8 cellular contexts compared by ENCODE assay signal in genomic region chr11:75241036-75241905, GRCh38. TPM values are rescaled to one million over a fixed set of nuclear protein-coding genes. Genes with fewer than 3 reads are reported as not detected.
DNase-seq lines count a peak whose midpoint lies in the region; ATAC-seq, FAIRE-seq and TF ChIP-seq lines count a peak whose summit lies in the region.

No MANE protein-coding gene starts in this region.

- peak; percentile 89 for ATAC-seq in GM18498 (IDR thresholded peaks at IDR 0.05; ENCODE audit: unreplicated experiment)
- peak; percentile 69 for ATAC-seq in HG02884 (IDR thresholded peaks at IDR 0.05; ENCODE audit: unreplicated experiment)
- ATAC-seq in GM21717 (IDR thresholded peaks at IDR 0.05; ENCODE audit: unreplicated experiment), result no peak

- H3K27ac ChIP-seq in caudate nucleus (ENCODE audit: low read depth, low read length) (peak overlapping the region; percentile 26), keratinocyte (ENCODE audit: control insufficient read depth, insufficient read depth, low read length) (no peak overlapping the region)

- H3K4me3 ChIP-seq in keratinocyte (ENCODE audit: control insufficient read depth in 2 of 3, extremely low read depth in 1 of 3, insufficient read depth in 2 of 3, low read depth in 1 of 3, low read length in 3 of 3), result peak overlapping the region; percentile 36 to 46 (median 44)

- no peaks in the 10 kb centered on the region for H3K9me1 ChIP-seq in keratinocyte (ENCODE audit: control insufficient read depth, extremely low read depth, insufficient read depth, low read length)

- no peak for FAIRE-seq in keratinocyte (lab: Jason Lieb, UNC)

- no peaks in the 10 kb centered on the region for H3K79me2 ChIP-seq in keratinocyte (ENCODE audit: control insufficient read depth, insufficient read depth, low read length)

- H3K4me1 ChIP-seq in keratinocyte (ENCODE audit: control insufficient read depth, extremely low read depth, insufficient read depth, low read length), result no peaks in the 10 kb centered on the region

- dilution Hi-C loops in keratinocyte (cut with MboI; ENCODE audit: extremely low pct_ligation_motif_present, low sequenced_read_pairs), result no loop called here

- peaks cover 50% of the 10 kb centered on the region for H3K27me3 ChIP-seq in keratinocyte (ENCODE audit: control insufficient read depth, extremely low read depth, insufficient read depth, low read length)

- H3K36me3 ChIP-seq in keratinocyte (ENCODE audit: control insufficient read depth in 2 of 2, extremely low read depth in 1 of 2, insufficient read depth in 2 of 2, low read length in 2 of 2), result no peaks in the 10 kb centered on the region

- peak overlapping the region; percentile 58 for H3K4me2 ChIP-seq in keratinocyte (ENCODE audit: control insufficient read depth, extremely low read depth, insufficient read depth, low read depth, low read length)

- H2AFZ ChIP-seq in keratinocyte (ENCODE audit: control insufficient read depth, low read length), result peak overlapping the region; percentile 66

- no peaks in the 10 kb centered on the region for H4K20me1 ChIP-seq in keratinocyte (ENCODE audit: control insufficient read depth, extremely low read depth, insufficient read depth, low read length)

- DNase-seq in NCI-H2081 (lab: John Stamatoyannopoulos, UW) (peak; percentile 70 to 87), caudate nucleus (lab: John Stamatoyannopoulos, UW) (peak in 50 of 61 donors; percentile 24 to 82 (median 60)), keratinocyte (ENCODE audit: low read depth, low spot score) (peak; percentile 5)
- DNase-seq in activated CD4-positive, CD25-positive, alpha-beta regulatory T cell (lab: John Stamatoyannopoulos, UW), result peak; percentile 77 to 83 (median 80)
- DNase-seq in stimulated activated CD4-positive, alpha-beta T cell treated with anti-CD3 and anti-CD28 coated beads, Interleukin-12 subunit alpha, Interleukin-12 subunit beta, amount 100 ng/mL, for 48 hours (ENCODE audit: low read depth in 2 of 3, low spot score in 1 of 3), result peak; percentile 68 to 85 (median 81)

- TF ChIP-seq CTCF in keratinocyte (optimal IDR thresholded peaks at IDR 0.05 in 1 of 3, IDR thresholded peaks at IDR 0.05 in 1 of 3, conservative IDR thresholded peaks at IDR 0.05 in 1 of 3; ENCODE audit: extremely low read depth in 1 of 3, insufficient read depth in 2 of 3, low read length in 3 of 3), result peak; percentile 57 to 93 (median 69)

- H3K9me3 ChIP-seq in keratinocyte (ENCODE audit: control insufficient read depth, low read depth, low read length), result no peaks in the 10 kb centered on the region

- no peak overlapping the region for H3K9ac ChIP-seq in keratinocyte (ENCODE audit: control insufficient read depth, extremely low read depth, insufficient read depth, low read length)

RNA-seq across cellular contexts. Expression of gene TPBGL, which starts 0.7 kb away (rescaled TPM):
- polyA plus RNA-seq in keratinocyte, result not detected in 3 replicates
- polyA plus RNA-seq in keratinocyte (2011; ENCODE audit: low read depth), result not detected
- not detected in 2 replicates for polyA plus RNA-seq in keratinocyte (2011; cell fraction: cytosol; rRNA removed)
- not detected in 2 replicates for polyA plus RNA-seq in keratinocyte (2011; cell fraction: nucleus; rRNA removed)
- not detected in 2 replicates for polyA plus RNA-seq in keratinocyte (2012; ENCODE audit: low replicate concordance)
- not detected in 3 replicates for polyA minus RNA-seq in keratinocyte
- polyA minus RNA-seq in keratinocyte (2011; cell fraction: cytosol; rRNA and poly(A)+ RNA removed), result not detected
- polyA minus RNA-seq in keratinocyte (2011; cell fraction: nucleus; rRNA and poly(A)+ RNA removed), result not detected in 2 replicates

Comparison
In these comparisons a context has a peak if more than half of its experiments do, and no peak if none do; other contexts are left out.
1. DNase-seq: peak in every context shown above with its lines; median percentile 81 in stimulated activated CD4-positive, alpha-beta T cell treated with anti-CD3 and anti-CD28 coated beads, Interleukin-12 subunit alpha, Interleukin-12 subunit beta, amount 100 ng/mL, for 48 hours; 80 in activated CD4-positive, CD25-positive, alpha-beta regulatory T cell; 78 in NCI-H2081; 60 in caudate nucleus; 5 in keratinocyte.